Comparison of ENCODE assay signal across 2 cellular contexts in genomic region chr18:55287935-55288868, GRCh38.
TF ChIP-seq lines count a peak whose summit lies in the region.

No MANE protein-coding gene starts in this region.

TF ChIP-seq in A549, 52 proteins besides CTCF, POLR2A, EP300 and RAD21:
- TF ChIP-seq ZFP36 (IDR thresholded peaks at IDR 0.05; ENCODE audit: borderline replicate concordance, partially characterized antibody): peak; percentile 10
- no peak for TF ChIP-seq NPAS2 (CRISPR knock-in tag; IDR thresholded peaks at IDR 0.05; ENCODE audit: borderline replicate concordance)

TF ChIP-seq in K562, 482 proteins besides CTCF, POLR2A, EP300 and RAD21:
- TF ChIP-seq JUND (IDR thresholded peaks at IDR 0.05; ENCODE audit: borderline replicate concordance, low read depth, low read length) (peak; percentile 62; the same call in 1 of the 2 replicates), JUND (tag; IDR thresholded peaks at IDR 0.05; ENCODE audit: borderline replicate concordance, low read depth, low read length) (peak; percentile 77; the same call in 2 of the 3 replicates), SMARCA5 (IDR thresholded peaks at IDR 0.05) (0 out of 2 replicates have a peak, but pooled peaks have one; percentile 36), PHF21A (IDR thresholded peaks at IDR 0.05; ENCODE audit: borderline replicate concordance, low read depth) (no peak), CREM (IDR thresholded peaks at IDR 0.05; ENCODE audit: low read depth) (peak; percentile 63; the same call in 1 of the 2 replicates), ILK (tag; IDR thresholded peaks at IDR 0.05; ENCODE audit: borderline replicate concordance, low read depth) (no peak), CREB1 (IDR thresholded peaks at IDR 0.05) (no peak), CREB1 (CRISPR knock-in tag; IDR thresholded peaks at IDR 0.05) (peak; percentile 33; the same call in 1 of the 2 replicates), SMAD1 (IDR thresholded peaks at IDR 0.05; ENCODE audit: low read depth, low read length, partially characterized antibody) (no peak), RBM25 (IDR thresholded peaks at IDR 0.05; ENCODE audit: low read depth, low read length, severe bottlenecking) (peak; percentile 92), KLF10 (CRISPR knock-in tag; IDR thresholded peaks at IDR 0.05) (no peak), ARID3A (IDR thresholded peaks at IDR 0.05; ENCODE audit: borderline replicate concordance, low read depth, low read length) (no peak), ATF1 (CRISPR knock-in tag; IDR thresholded peaks at IDR 0.05) (no peak), ATF1 (tag; IDR thresholded peaks at IDR 0.05) (peak; percentile 86), ATF7 (IDR thresholded peaks at IDR 0.05) (peak; percentile 92), ZFP36 (IDR thresholded peaks at IDR 0.05; ENCODE audit: low read depth, low read length, partially characterized antibody) (peak; percentile 87), ZNF511 (CRISPR knock-in tag; IDR thresholded peaks at IDR 0.05) (no peak), BCOR (IDR thresholded peaks at IDR 0.05) (peak; percentile 30; the same call in 1 of the 2 replicates), ERF (CRISPR knock-in tag; IDR thresholded peaks at IDR 0.05) (no peak)
- TF ChIP-seq, protein P1, sequence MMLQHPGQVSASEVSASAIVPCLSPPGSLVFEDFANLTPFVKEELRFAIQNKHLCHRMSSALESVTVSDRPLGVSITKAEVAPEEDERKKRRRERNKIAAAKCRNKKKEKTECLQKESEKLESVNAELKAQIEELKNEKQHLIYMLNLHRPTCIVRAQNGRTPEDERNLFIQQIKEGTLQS (IDR thresholded peaks at IDR 0.05): peak; percentile 87
- TF ChIP-seq, protein P1 (CRISPR knock-in tag; conservative IDR thresholded peaks at IDR 0.05): no peak
- TF ChIP-seq, protein P2, sequence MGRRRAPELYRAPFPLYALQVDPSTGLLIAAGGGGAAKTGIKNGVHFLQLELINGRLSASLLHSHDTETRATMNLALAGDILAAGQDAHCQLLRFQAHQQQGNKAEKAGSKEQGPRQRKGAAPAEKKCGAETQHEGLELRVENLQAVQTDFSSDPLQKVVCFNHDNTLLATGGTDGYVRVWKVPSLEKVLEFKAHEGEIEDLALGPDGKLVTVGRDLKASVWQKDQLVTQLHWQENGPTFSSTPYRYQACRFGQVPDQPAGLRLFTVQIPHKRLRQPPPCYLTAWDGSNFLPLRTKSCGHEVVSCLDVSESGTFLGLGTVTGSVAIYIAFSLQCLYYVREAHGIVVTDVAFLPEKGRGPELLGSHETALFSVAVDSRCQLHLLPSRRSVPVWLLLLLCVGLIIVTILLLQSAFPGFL (CRISPR knock-in tag; IDR thresholded peaks at IDR 0.05): no peak
